Comparison of ENCODE assay signal across 8 cellular contexts in the genomic region with DNA sequence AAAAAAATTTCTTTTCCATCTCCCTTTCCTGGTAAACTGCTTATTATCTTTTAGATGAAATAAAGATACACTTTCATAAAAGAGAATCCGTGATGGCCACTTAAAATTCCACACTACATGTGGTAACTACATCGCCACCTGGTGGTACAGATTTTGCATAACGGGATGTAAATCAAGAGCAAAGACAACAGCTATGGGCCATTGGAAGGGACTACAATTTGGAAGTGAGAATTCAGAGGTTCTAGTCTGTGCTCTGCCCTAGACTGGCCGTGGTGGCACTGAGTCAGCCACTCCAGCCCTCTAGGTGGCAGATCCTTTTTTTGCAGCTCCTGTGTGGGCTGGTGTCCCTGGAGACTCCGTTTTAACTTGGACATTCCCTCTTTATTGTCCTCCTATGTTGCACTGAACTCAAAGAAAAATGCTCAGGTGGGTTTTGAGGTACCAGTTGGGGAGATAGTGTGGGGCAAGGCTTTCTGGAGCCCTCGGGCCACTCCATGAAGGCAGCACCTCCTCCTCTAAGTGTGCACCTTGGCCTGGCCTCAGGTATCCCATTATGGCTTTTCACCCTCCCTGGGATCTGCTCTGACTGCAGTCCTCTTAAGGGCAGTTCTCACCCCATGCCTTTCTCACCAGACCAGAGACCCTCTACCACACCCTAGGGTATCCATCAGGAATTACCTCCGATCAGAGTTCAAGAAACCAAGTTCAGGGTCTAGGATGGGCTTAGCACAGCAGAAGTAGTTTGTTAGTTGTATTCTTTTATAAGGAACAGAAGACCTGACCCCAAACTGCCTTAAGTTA. TPM values are rescaled to one million over a fixed set of nuclear protein-coding genes. Genes with fewer than 3 reads are reported as not detected.
DNase-seq lines count a peak whose midpoint lies in the region; ATAC-seq, FAIRE-seq and TF ChIP-seq lines count a peak whose summit lies in the region.

No MANE protein-coding gene starts in this region.

- peaks cover 16% of the 10 kb centered on the region for H3K4me1 ChIP-seq in Loucy (ENCODE audit: insufficient read depth, low read length, poor library complexity, severe bottlenecking)
- H3K4me1 ChIP-seq in pancreas = peaks cover 12 to 16% (median 16%) of the 10 kb centered on the region in 3 donors
- no peaks in the 10 kb centered on the region for H3K4me1 ChIP-seq in aorta (ENCODE audit: control insufficient read depth in 1 of 2, insufficient read depth in 2 of 2, low read length in 2 of 2)

- no peaks in the 10 kb centered on the region for H3K36me3 Mint-ChIP-seq in natural killer cell
- H3K36me3 Mint-ChIP-seq in natural killer cell treated with Interleukin-12 subunit alpha and Interleukin-12 subunit beta and Interleukin-15 and Interleukin-18, amount 100 ng/mL, for 72 hours = no peaks in the 10 kb centered on the region

- CTCF ChIA-PET in RWPE1 (lab: Yijun Ruan, JAX) = interaction anchor here (0.6 to 1.4 kb wide), 15 partner anchors 10 to 148 kb away, joined by 3 to 12 read pairs (median 4); partner anchors contain the start of gene SPSB4

- no peak overlapping the region for H3K4me3 Mint-ChIP-seq in natural killer cell
- H3K4me3 Mint-ChIP-seq in natural killer cell treated with Interleukin-12 subunit alpha and Interleukin-12 subunit beta and Interleukin-15 and Interleukin-18, amount 100 ng/mL, for 72 hours = no peak overlapping the region

- FAIRE-seq in frontal cortex (lab: Jason Lieb, UNC) = peak; percentile 86
- peak; percentile 93 for FAIRE-seq in pancreas (lab: Jason Lieb, UNC)

- H3K27me3 ChIP-seq in Loucy (ENCODE audit: insufficient read depth, low read length, poor library complexity, severe bottlenecking) (no peaks in the 10 kb centered on the region), pancreas (no peaks in the 10 kb centered on the region), aorta (ENCODE audit: control insufficient read depth in 1 of 2, insufficient read depth in 2 of 2, low read length in 1 of 2) (no peaks in the 10 kb centered on the region)

- H3K79me2 ChIP-seq in Loucy (ENCODE audit: insufficient read depth, low read length) = no peaks in the 10 kb centered on the region

- intact Hi-C loops in natural killer cell (cut with micrococcal nuclease) = loop anchor here (1.0 to 10.0 kb wide), 3 partner anchors 106 to 1681 kb away; no protein-coding TSS in a partner anchor
- intact Hi-C loops in pancreas (cut with DNase I) = loop anchor here in 2 of 3 donors (5.0 to 10.0 kb wide), 2 partner anchors 51 to 89 kb away; partner anchors contain the start of gene SPSB4 (in 1 of the 2)
- intact Hi-C loops in aorta (cut with DNase I) = loop anchor here (1.0 to 5.0 kb wide), 4 partner anchors 54 to 95 kb away; partner anchors contain the start of gene SPSB4 (in 1 of the 2)

- no peaks in the 10 kb centered on the region for H3K4me1 Mint-ChIP-seq in natural killer cell
- H3K4me1 Mint-ChIP-seq in natural killer cell treated with Interleukin-12 subunit alpha and Interleukin-12 subunit beta and Interleukin-15 and Interleukin-18, amount 100 ng/mL, for 72 hours (ENCODE audit: low read depth in 2 of 2) = no peaks in the 10 kb centered on the region

- no peaks in the 10 kb centered on the region for H3K9me3 Mint-ChIP-seq in natural killer cell
- H3K9me3 Mint-ChIP-seq in natural killer cell treated with Interleukin-12 subunit alpha and Interleukin-12 subunit beta and Interleukin-15 and Interleukin-18, amount 100 ng/mL, for 72 hours = no peaks in the 10 kb centered on the region

- H2AFZ ChIP-seq in Loucy (ENCODE audit: low read length) = no peak overlapping the region

- no peaks in the 10 kb centered on the region for H3F3A ChIP-seq in Loucy (ENCODE audit: low read depth)

- DNase-seq in natural killer cell (peak; percentile 22), RWPE1 (ENCODE audit: low spot score) (peak; percentile 53), frontal cortex (ENCODE audit: low spot score in 2 of 2) (peak; percentile 40 to 60), pancreas (peak in 4 of 6 donors; percentile 46 to 76 (median 65)), aorta (peak in 1 of 2 donors; percentile 74)
- DNase-seq in natural killer cell treated with Interleukin-12 subunit alpha and Interleukin-12 subunit beta and Interleukin-15 and Interleukin-18, amount 100 ng/mL, for 72 hours (ENCODE audit: low spot score) = no peak
- peak; percentile 4 for DNase-seq in activated T-helper 9 cell treated with anti-CD3 and anti-CD28 coated beads, Interleukin-2, amount 50 U/mL, for 16 hours (ENCODE audit: low read depth)

- H3K9ac ChIP-seq in Loucy (ENCODE audit: low read depth, low read length, poor library complexity, severe bottlenecking) = no peak overlapping the region

- POLR2A ChIA-PET in RWPE1 (lab: Yijun Ruan, JAX; ENCODE audit: low non-redundant PET) = no interaction called here

- ATAC-seq in natural killer cell (peak in 2 of 3 donors; percentile 62 to 73), pancreas (peak; percentile 30 to 66 (median 48)), aorta (ENCODE audit: low FRiP score) (peak; percentile 67)
- ATAC-seq in natural killer cell treated with Interleukin-12 subunit alpha and Interleukin-12 subunit beta and Interleukin-15 and Interleukin-18, amount 100 ng/mL, for 72 hours = no peak

- H3K27me3 Mint-ChIP-seq in natural killer cell (ENCODE audit: low read depth in 2 of 2) = peaks cover 6% of the 10 kb centered on the region in 2 donors
- no peaks in the 10 kb centered on the region for H3K27me3 Mint-ChIP-seq in natural killer cell treated with Interleukin-12 subunit alpha and Interleukin-12 subunit beta and Interleukin-15 and Interleukin-18, amount 100 ng/mL, for 72 hours

- no peaks in the 10 kb centered on the region for H4K20me1 ChIP-seq in Loucy (ENCODE audit: insufficient read depth, low read length, poor library complexity, severe bottlenecking)

- H3K27ac ChIP-seq in RWPE1 (no peak overlapping the region), pancreas (no peak overlapping the region), aorta (ENCODE audit: low read depth in 1 of 2, low read length in 2 of 2) (no peak overlapping the region)

- H3K9me2 ChIP-seq in Loucy (replicated peaks; ENCODE audit: low read depth, low read length) = no peaks in the 10 kb centered on the region

- TF ChIP-seq CTCF in natural killer cell (IDR thresholded peaks at IDR 0.05) = peak; percentile 82
- peak; percentile 81 for TF ChIP-seq CTCF in Loucy (conservative IDR thresholded peaks at IDR 0.05; ENCODE audit: low read length)
- TF ChIP-seq CTCF in RWPE1 (conservative IDR thresholded peaks at IDR 0.05; ENCODE audit: low read depth) = peak; percentile 73
- peak; percentile 43 to 69 (median 56) for TF ChIP-seq CTCF in pancreas (IDR thresholded peaks at IDR 0.05)

- no peak overlapping the region for H3K27ac Mint-ChIP-seq in natural killer cell
- H3K27ac Mint-ChIP-seq in natural killer cell treated with Interleukin-12 subunit alpha and Interleukin-12 subunit beta and Interleukin-15 and Interleukin-18, amount 100 ng/mL, for 72 hours = no peak overlapping the region

- H3K4me2 ChIP-seq in Loucy (ENCODE audit: low read depth, low read length, poor library complexity, severe bottlenecking) = no peak overlapping the region

- H3K36me3 ChIP-seq in Loucy (ENCODE audit: insufficient read depth, low read length) = no peaks in the 10 kb centered on the region
- H3K36me3 ChIP-seq in pancreas = no peaks in the 10 kb centered on the region
- H3K36me3 ChIP-seq in aorta (ENCODE audit: control insufficient read depth in 1 of 2, insufficient read depth in 2 of 2, low read length in 1 of 2) = no peaks in the 10 kb centered on the region

- WGBS in pancreas, 2 donors = 48 to 50% methylated on average over 7 of the region's 7 CpGs
- WGBS in aorta, 2 donors = 38 to 44% methylated on average over 7 of the region's 7 CpGs

- H3K4me3 ChIP-seq in Loucy (ENCODE audit: low read length, poor library complexity, severe bottlenecking) (no peak overlapping the region), pancreas (no peak overlapping the region), aorta (ENCODE audit: low read length in 2 of 2) (no peak overlapping the region)

- no peaks in the 10 kb centered on the region; the same call in 1 of the 2 replicates for H3K9me3 ChIP-seq in Loucy (ENCODE audit: insufficient read depth, low read depth, low read length)
- H3K9me3 ChIP-seq in pancreas = no peaks in the 10 kb centered on the region
- no peaks in the 10 kb centered on the region for H3K9me3 ChIP-seq in aorta (ENCODE audit: control insufficient read depth, low read length)

RNA-seq across cellular contexts. Expression of gene SPSB4, which starts 54.9 kb away (rescaled TPM):
- not detected for total RNA-seq in natural killer cell
- total RNA-seq in natural killer cell treated with Interleukin-12 subunit alpha and Interleukin-12 subunit beta and Interleukin-15 and Interleukin-18, amount 100 ng/mL, for 72 hours = not detected
- total RNA-seq in frontal cortex = 4.1 TPM
- 10 to 100 TPM in 5 of 6 donors, 1 to 10 TPM in 1; 9.2 to 20.2 (median 12.1) TPM for total RNA-seq in pancreas
- polyA plus RNA-seq in pancreas = 1 to 10 TPM; 2.6 to 7.6 TPM
- 1 to 10 TPM; 1.0 to 2.0 TPM for total RNA-seq in aorta
- polyA plus RNA-seq in aorta = under 1 TPM in 1 of 2 donors, not detected in 1; 0.13 TPM

Comparison
In these comparisons a context has a peak if more than half of its experiments do, and no peak if none do; other contexts are left out.
1. ATAC-seq: peak in natural killer cell (2 of 3), pancreas (4 of 4) and aorta (single experiment); none in natural killer cell treated with Interleukin-12 subunit alpha and Interleukin-12 subunit beta and Interleukin-15 and Interleukin-18, amount 100 ng/mL, for 72 hours (0 of 2).
2. Peak in every context shown above with its lines, with median percentiles within 50 percentile points of each other: CTCF ChIP-seq.